Comparison of ENCODE assay signal across 8 cellular contexts in genomic region chr5:56951131-56951945, GRCh38. TPM values are rescaled to one million over a fixed set of nuclear protein-coding genes. Genes with fewer than 3 reads are reported as not detected.
DNase-seq lines count a peak whose midpoint lies in the region; ATAC-seq, FAIRE-seq and TF ChIP-seq lines count a peak whose summit lies in the region.

No MANE protein-coding gene starts in this region.

- H3K4me3 ChIP-seq in BLaER1 (peak overlapping the region; percentile 93), breast epithelium (peak overlapping the region; percentile 94 to 98 (median 94)), keratinocyte (ENCODE audit: control insufficient read depth in 2 of 3, extremely low read depth in 1 of 3, insufficient read depth in 2 of 3, low read depth in 1 of 3, low read length in 3 of 3) (peak overlapping the region; percentile 78 to 85 (median 84))

- peak overlapping the region; percentile 96 for H3K4me3 Mint-ChIP-seq in T-helper 2 cell treated with Interferon-gamma antibody and Interleukin-4, amounts not matched to agents 5 μg/mL and 100 μg/mL, for 36 hours

- FAIRE-seq in keratinocyte (lab: Jason Lieb, UNC) = no peak

- H3K4me1 ChIP-seq in BLaER1 (peaks cover 24% of the 10 kb centered on the region), breast epithelium (peaks cover 0 to 4% of the 10 kb centered on the region in 2 donors), keratinocyte (ENCODE audit: control insufficient read depth, extremely low read depth, insufficient read depth, low read length) (peaks cover 9% of the 10 kb centered on the region)

- TF ChIP-seq CTCF in breast epithelium (IDR thresholded peaks at IDR 0.05) (no peak), keratinocyte (optimal IDR thresholded peaks at IDR 0.05 in 1 of 3, IDR thresholded peaks at IDR 0.05 in 1 of 3, conservative IDR thresholded peaks at IDR 0.05 in 1 of 3; ENCODE audit: extremely low read depth in 1 of 3, insufficient read depth in 2 of 3, low read length in 3 of 3) (no peak)

- peaks cover 4% of the 10 kb centered on the region for H3K36me3 Mint-ChIP-seq in T-helper 2 cell treated with Interferon-gamma antibody and Interleukin-4, amounts not matched to agents 5 μg/mL and 100 μg/mL, for 36 hours (ENCODE audit: low read depth)

- H3K9me3 Mint-ChIP-seq in T-helper 2 cell treated with Interferon-gamma antibody and Interleukin-4, amounts not matched to agents 5 μg/mL and 100 μg/mL, for 36 hours = no peaks in the 10 kb centered on the region

- H3K9me3 ChIP-seq in BLaER1 (no peaks in the 10 kb centered on the region), breast epithelium (no peaks in the 10 kb centered on the region), keratinocyte (ENCODE audit: control insufficient read depth, low read depth, low read length) (no peaks in the 10 kb centered on the region)

- H4K20me1 ChIP-seq in BLaER1 (peaks cover 48% of the 10 kb centered on the region), keratinocyte (ENCODE audit: control insufficient read depth, extremely low read depth, insufficient read depth, low read length) (no peaks in the 10 kb centered on the region)

- DNase-seq in GM19238 (ENCODE audit: insufficient read length, low spot score) = peak; percentile 23
- peak; percentile 6 for DNase-seq in T-helper 2 cell treated with Interferon-gamma antibody and Interleukin-4, amounts not matched to agents 5 μg/mL and 100 μg/mL, for 36 hours (ENCODE audit: low spot score)
- peak in 1 of 2 donors; percentile 51 for DNase-seq in breast epithelium (ENCODE audit: low spot score in 2 of 2)
- DNase-seq in keratinocyte (ENCODE audit: low read depth, low spot score) = no peak
- DNase-seq in stimulated activated CD4-positive, alpha-beta T cell treated with anti-CD3 and anti-CD28 coated beads, Interleukin-12 subunit alpha, Interleukin-12 subunit beta, amount 100 ng/mL, for 48 hours (ENCODE audit: low read depth in 2 of 3, low spot score in 1 of 3) = peak in 2 of 3 donors; percentile 0 to 8
- no peak for DNase-seq in HCEC 1CT

- H3K27me3 Mint-ChIP-seq in T-helper 2 cell treated with Interferon-gamma antibody and Interleukin-4, amounts not matched to agents 5 μg/mL and 100 μg/mL, for 36 hours (ENCODE audit: low read depth) = peaks cover 32% of the 10 kb centered on the region

- no peaks in the 10 kb centered on the region for H3K9me1 ChIP-seq in keratinocyte (ENCODE audit: control insufficient read depth, extremely low read depth, insufficient read depth, low read length)

- dilution Hi-C loops in keratinocyte (cut with MboI; ENCODE audit: extremely low pct_ligation_motif_present, low sequenced_read_pairs) = no loop called here

- H3K4me1 Mint-ChIP-seq in T-helper 2 cell treated with Interferon-gamma antibody and Interleukin-4, amounts not matched to agents 5 μg/mL and 100 μg/mL, for 36 hours (ENCODE audit: low read depth) = peaks cover 16% of the 10 kb centered on the region

- no peak for TF ChIP-seq POLR2A in breast epithelium (IDR thresholded peaks at IDR 0.05)

- peaks cover 23% of the 10 kb centered on the region for H3K79me2 ChIP-seq in keratinocyte (ENCODE audit: control insufficient read depth, insufficient read depth, low read length)

- H2AFZ ChIP-seq in keratinocyte (ENCODE audit: control insufficient read depth, low read length) = peak overlapping the region; percentile 25

- peak overlapping the region; percentile 80 for H3K27ac Mint-ChIP-seq in T-helper 2 cell treated with Interferon-gamma antibody and Interleukin-4, amounts not matched to agents 5 μg/mL and 100 μg/mL, for 36 hours

- H3K27ac ChIP-seq in BLaER1 = peak overlapping the region; percentile 96
- H3K27ac ChIP-seq in breast epithelium = peak overlapping the region; percentile 89 to 96
- H3K27ac ChIP-seq in keratinocyte (ENCODE audit: control insufficient read depth, insufficient read depth, low read length) = peak overlapping the region; percentile 66

- peak; percentile 47 for ATAC-seq in HG03280 (IDR thresholded peaks at IDR 0.05; ENCODE audit: unreplicated experiment)

- intact Hi-C loops in breast epithelium (cut with DNase I; ENCODE audit: low total_unique reads) = no loop called here

- peak overlapping the region; percentile 95 for H3K9ac ChIP-seq in BLaER1
- peak overlapping the region; percentile 81 for H3K9ac ChIP-seq in keratinocyte (ENCODE audit: control insufficient read depth, extremely low read depth, insufficient read depth, low read length)

- no peaks in the 10 kb centered on the region for H3K27me3 ChIP-seq in BLaER1
- H3K27me3 ChIP-seq in breast epithelium = no peaks in the 10 kb centered on the region
- H3K27me3 ChIP-seq in keratinocyte (ENCODE audit: control insufficient read depth, extremely low read depth, insufficient read depth, low read length) = no peaks in the 10 kb centered on the region

- peak overlapping the region; percentile 96 for H3K4me2 ChIP-seq in BLaER1
- H3K4me2 ChIP-seq in keratinocyte (ENCODE audit: control insufficient read depth, extremely low read depth, insufficient read depth, low read depth, low read length) = peak overlapping the region; percentile 67

- H3K36me3 ChIP-seq in BLaER1 (peaks cover 25% of the 10 kb centered on the region), breast epithelium (no peaks in the 10 kb centered on the region), keratinocyte (ENCODE audit: control insufficient read depth in 2 of 2, extremely low read depth in 1 of 2, insufficient read depth in 2 of 2, low read length in 2 of 2) (peaks cover 0 to 2% of the 10 kb centered on the region in 2 experiments)

RNA-seq across cellular contexts. Expression of gene MIER3, which starts 0.6 kb away (rescaled TPM):
- 10 to 100 TPM; 18.1 to 43.2 (median 33.1) TPM for total RNA-seq in breast epithelium
- 10.2 to 13.3 TPM (median 11.1 TPM) in 3 replicates for polyA plus RNA-seq in keratinocyte
- polyA plus RNA-seq in keratinocyte (2011; ENCODE audit: low read depth) = 20.6 TPM
- 3.3 and 8.8 TPM in 2 replicates for polyA plus RNA-seq in keratinocyte (2011; cell fraction: cytosol; rRNA removed)
- polyA plus RNA-seq in keratinocyte (2011; cell fraction: nucleus; rRNA removed) = 14.7 and 26.8 TPM in 2 replicates
- polyA plus RNA-seq in keratinocyte (2012; ENCODE audit: low replicate concordance) = 6.3 and 7.6 TPM in 2 replicates
- polyA minus RNA-seq in keratinocyte = 5.2 to 22.6 TPM (median 17.2 TPM) in 3 replicates
- 10.0 TPM for polyA minus RNA-seq in keratinocyte (2011; cell fraction: cytosol; rRNA and poly(A)+ RNA removed)
- polyA minus RNA-seq in keratinocyte (2011; cell fraction: nucleus; rRNA and poly(A)+ RNA removed) = 12.7 and 22.7 TPM in 2 replicates

RNA-seq across cellular contexts. Expression of gene SETD9, which starts 41.9 kb away (rescaled TPM):
- total RNA-seq in breast epithelium = 10 to 100 TPM; 13.5 to 21.0 (median 17.3) TPM
- polyA plus RNA-seq in keratinocyte = 3.4 to 4.7 TPM (median 3.6 TPM) in 3 replicates
- 0.67 TPM for polyA plus RNA-seq in keratinocyte (2011; ENCODE audit: low read depth)
- 2.5 and 5.4 TPM in 2 replicates for polyA plus RNA-seq in keratinocyte (2011; cell fraction: cytosol; rRNA removed)
- 1.3 and 1.9 TPM in 2 replicates for polyA plus RNA-seq in keratinocyte (2011; cell fraction: nucleus; rRNA removed)
- 3.1 and 4.1 TPM in 2 replicates for polyA plus RNA-seq in keratinocyte (2012; ENCODE audit: low replicate concordance)
- polyA minus RNA-seq in keratinocyte = 0.96 to 2.7 TPM in 2 of 3 replicates, not detected in the other
- 5.4 TPM for polyA minus RNA-seq in keratinocyte (2011; cell fraction: cytosol; rRNA and poly(A)+ RNA removed)
- polyA minus RNA-seq in keratinocyte (2011; cell fraction: nucleus; rRNA and poly(A)+ RNA removed) = not detected in 2 replicates

Comparison
In these comparisons a context has a peak if more than half of its experiments do, and no peak if none do; other contexts are left out.
1. DNase-seq: peak in GM19238 (single experiment), T-helper 2 cell treated with Interferon-gamma antibody and Interleukin-4, amounts not matched to agents 5 μg/mL and 100 μg/mL, for 36 hours (single experiment) and stimulated activated CD4-positive, alpha-beta T cell treated with anti-CD3 and anti-CD28 coated beads, Interleukin-12 subunit alpha, Interleukin-12 subunit beta, amount 100 ng/mL, for 48 hours (2 of 3); none in keratinocyte (single experiment) and HCEC 1CT (single experiment).
2. Peak in every context shown above with its lines, with median percentiles within 50 percentile points of each other: H3K27ac ChIP-seq and H3K4me3 ChIP-seq.